In genomic region chr19:18484992-18485391, GRCh38 we compare ENCODE assay signal across 1 cellular context.
TF ChIP-seq lines count a peak whose summit lies in the region.

No MANE protein-coding gene starts in this region.

TF ChIP-seq in HCT116, 20 proteins besides CTCF, POLR2A, EP300 and RAD21:
- TF ChIP-seq SIN3A (IDR thresholded peaks at IDR 0.05; ENCODE audit: low read depth) (no peak), SRF (IDR thresholded peaks at IDR 0.05; ENCODE audit: low read depth) (no peak)
